ENCODE assay signal across 13 cellular contexts in the genomic region with DNA sequence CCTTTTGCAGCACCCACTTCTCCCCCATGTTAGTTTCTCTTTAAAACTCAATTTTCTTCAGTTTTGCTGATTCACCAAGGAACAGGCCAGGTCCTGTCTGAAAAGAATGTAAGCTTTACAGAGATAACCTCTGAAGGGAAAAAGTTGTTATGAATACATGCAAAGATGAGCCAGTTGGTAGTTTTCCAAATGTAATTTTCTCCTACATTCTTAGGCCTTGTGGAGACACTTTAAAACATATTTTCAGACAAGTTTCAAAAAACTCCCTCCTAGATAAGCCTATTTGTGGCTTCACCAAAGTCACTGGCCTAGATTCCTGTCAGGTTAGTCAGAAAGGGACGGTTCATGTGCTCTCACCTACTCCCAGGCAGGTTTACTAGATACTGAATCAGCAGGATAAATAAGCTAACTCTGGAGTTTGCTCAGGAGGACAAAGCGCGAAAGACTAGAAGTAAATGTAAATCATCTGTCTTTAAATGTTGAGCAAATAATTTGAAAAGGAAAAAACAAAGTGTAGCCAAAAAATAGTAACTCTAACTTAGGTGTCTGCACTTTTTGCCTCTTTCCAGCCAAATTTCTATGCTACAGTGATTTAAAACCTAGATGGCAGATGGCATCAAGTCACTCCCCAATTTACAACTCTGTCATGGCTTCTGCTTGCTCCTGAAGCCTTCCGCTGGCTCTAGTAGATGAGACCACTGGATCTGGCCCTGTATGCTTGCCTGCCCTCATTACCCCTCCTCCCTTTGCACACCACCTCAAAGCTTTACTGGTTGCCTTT. TPM values are rescaled to one million over a fixed set of nuclear protein-coding genes. Genes with fewer than 3 reads are reported as not detected.
A peak's percentile ranks its signal among the peaks of the same experiment; 100 is the strongest.
DNase-seq lines count a peak whose midpoint lies in the region; ATAC-seq, FAIRE-seq and TF ChIP-seq lines count a peak whose summit lies in the region.
"Had no signal": no experiment of that assay in that cellular context is flagged by ENCODE, and none has a peak within 500 bp of the region (broad histone marks: within the 10 kb centered on the region; RNA-seq: fewer than 3 reads in every experiment).

No MANE protein-coding gene starts in this region.

- no peaks in the 10 kb centered on the region for H3K36me3 ChIP-seq in osteoblast (ENCODE audit: insufficient read depth, low read length)

- DNase-seq in ELF-1 (ENCODE audit: low read depth, low spot score) (peak; percentile 47), NCI-H460 (ENCODE audit: extremely low read depth, low read depth) (peak; percentile 15), epithelial cell of esophagus (ENCODE audit: low read depth) (peak; percentile 97), osteoblast (ENCODE audit: insufficient read length, low spot score, missing footprints) (peak; percentile 82), middle frontal gyrus (ENCODE audit: extremely low spot score, low spot score) (no peak), GM19239 (ENCODE audit: insufficient read length, low spot score) (no peak), osteocyte (ENCODE audit: extremely low spot score, unreplicated experiment) (no peak)
- DNase-seq: amniotic stem cell; NCI-H1092 treated with DMSO at 0.1 percent for 48 hours; stimulated activated CD4-positive, alpha-beta T cell treated with anti-CD3 and anti-CD28 coated beads, Interleukin-4, amount 100 ng/mL, for 24 hours had no signal

- no peak overlapping the region for H3K27ac Mint-ChIP-seq in osteocyte (ENCODE audit: unreplicated experiment)
- H3K27ac Mint-ChIP-seq: memory B cell had no signal

- no peak for FAIRE-seq in GM19239 (lab: Jason Lieb, UNC)
- FAIRE-seq: TTC549 had no signal

- H3K27me3 Mint-ChIP-seq in osteocyte (ENCODE audit: unreplicated experiment), result no peaks in the 10 kb centered on the region
- H3K27me3 Mint-ChIP-seq: memory B cell had no signal

- no peaks in the 10 kb centered on the region for H3K36me3 Mint-ChIP-seq in osteocyte (ENCODE audit: unreplicated experiment)
- H3K36me3 Mint-ChIP-seq: memory B cell had no signal

- peaks cover 23% of the 10 kb centered on the region for H3K4me1 ChIP-seq in osteoblast (ENCODE audit: insufficient read depth, low read length)

- H2AFZ ChIP-seq in osteoblast (ENCODE audit: low read length), result no peak overlapping the region

- H3K9me3 Mint-ChIP-seq in osteocyte (ENCODE audit: unreplicated experiment), result no peaks in the 10 kb centered on the region
- H3K9me3 Mint-ChIP-seq: memory B cell had no signal

- H3K4me3 Mint-ChIP-seq in osteocyte (ENCODE audit: unreplicated experiment), result no peak overlapping the region
- H3K4me3 Mint-ChIP-seq: memory B cell had no signal

- peak overlapping the region; percentile 69 for H3K27ac ChIP-seq in osteoblast (ENCODE audit: low read depth, low read length)

- peaks cover 2% of the 10 kb centered on the region for H3K79me2 ChIP-seq in osteoblast (ENCODE audit: insufficient read depth, low read length)

- H3K9me3 ChIP-seq in osteoblast (ENCODE audit: low read depth, low read length), result no peaks in the 10 kb centered on the region

- H4K20me1 ChIP-seq in osteoblast (ENCODE audit: insufficient read depth, low read length), result peaks cover under 1% of the 10 kb centered on the region

- no peak for ATAC-seq in GM21381 (IDR thresholded peaks at IDR 0.05; ENCODE audit: unreplicated experiment)

- H3K4me2 ChIP-seq in osteoblast (ENCODE audit: insufficient read depth, low read length), result peak overlapping the region; percentile 41

- H3K27me3 ChIP-seq in osteoblast (ENCODE audit: insufficient read depth, low read length), result no peaks in the 10 kb centered on the region

- peaks cover 12% of the 10 kb centered on the region for H3K4me1 Mint-ChIP-seq in osteocyte (ENCODE audit: unreplicated experiment)

- no peak overlapping the region for H3K4me3 ChIP-seq in epithelial cell of esophagus (ENCODE audit: low read length)
- no peak overlapping the region for H3K4me3 ChIP-seq in osteoblast (ENCODE audit: insufficient read depth, low read length)

- TF ChIP-seq CTCF in epithelial cell of esophagus (IDR thresholded peaks at IDR 0.05; ENCODE audit: insufficient read depth, low read depth, low read length, missing control alignments) (no peak), osteoblast (IDR thresholded peaks at IDR 0.05; ENCODE audit: extremely low read depth, low read depth, low read length) (no peak), osteocyte (IDR thresholded peaks at IDR 0.05) (no peak)

RNA-seq across cellular contexts. Expression of gene ATP6V1E1, which starts 4.9 kb away (rescaled TPM):
- total RNA-seq in NCI-H460 (2014; rRNA removed; shearing (Covaris generic)), result 110 and 112 TPM in 2 replicates
- polyA plus RNA-seq in NCI-H460 (2014; cell fraction: nucleus; rRNA removed), result 64.5 and 68.2 TPM in 2 replicates
- total RNA-seq in osteoblast (120 and 147 TPM in 2 replicates), osteocyte (119 and 123 TPM in 2 replicates)

RNA-seq across cellular contexts. Expression of gene BCL2L13, which starts 5.2 kb away (rescaled TPM):
- 58.6 and 65.4 TPM in 2 replicates for total RNA-seq in NCI-H460 (2014; rRNA removed; shearing (Covaris generic))
- 41.5 and 54.7 TPM in 2 replicates for polyA plus RNA-seq in NCI-H460 (2014; cell fraction: nucleus; rRNA removed)
- total RNA-seq in osteoblast, result 82.2 and 86.5 TPM in 2 replicates
- 58.3 and 60.1 TPM in 2 replicates for total RNA-seq in osteocyte

Comparison
In these comparisons a context has a peak if more than half of its experiments do, and no peak if none do; other contexts are left out.
1. DNase-seq: peak in ELF-1 (single experiment), NCI-H460 (single experiment), epithelial cell of esophagus (single experiment) and osteoblast (single experiment); none in middle frontal gyrus (single experiment), GM19239 (single experiment) and osteocyte (single experiment).